In genomic region chr2:118202707-118203303, GRCh38 we compare ENCODE assay signal across 1 cellular context.
TF ChIP-seq lines count a peak whose summit lies in the region.

No MANE protein-coding gene starts in this region.

TF ChIP-seq in HepG2, 621 proteins besides CTCF, POLR2A, EP300 and RAD21 (continued from another document and continues in another):
- TF ChIP-seq, protein P1, sequence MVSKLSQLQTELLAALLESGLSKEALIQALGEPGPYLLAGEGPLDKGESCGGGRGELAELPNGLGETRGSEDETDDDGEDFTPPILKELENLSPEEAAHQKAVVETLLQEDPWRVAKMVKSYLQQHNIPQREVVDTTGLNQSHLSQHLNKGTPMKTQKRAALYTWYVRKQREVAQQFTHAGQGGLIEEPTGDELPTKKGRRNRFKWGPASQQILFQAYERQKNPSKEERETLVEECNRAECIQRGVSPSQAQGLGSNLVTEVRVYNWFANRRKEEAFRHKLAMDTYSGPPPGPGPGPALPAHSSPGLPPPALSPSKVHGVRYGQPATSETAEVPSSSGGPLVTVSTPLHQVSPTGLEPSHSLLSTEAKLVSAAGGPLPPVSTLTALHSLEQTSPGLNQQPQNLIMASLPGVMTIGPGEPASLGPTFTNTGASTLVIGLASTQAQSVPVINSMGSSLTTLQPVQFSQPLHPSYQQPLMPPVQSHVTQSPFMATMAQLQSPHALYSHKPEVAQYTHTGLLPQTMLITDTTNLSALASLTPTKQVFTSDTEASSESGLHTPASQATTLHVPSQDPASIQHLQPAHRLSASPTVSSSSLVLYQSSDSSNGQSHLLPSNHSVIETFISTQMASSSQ (IDR thresholded peaks at IDR 0.05; ENCODE audit: low read depth): no peak
- TF ChIP-seq, protein P1 (CRISPR knock-in tag; IDR thresholded peaks at IDR 0.05; ENCODE audit: borderline replicate concordance): no peak
- TF ChIP-seq TRIM24 (CRISPR knock-in tag; IDR thresholded peaks at IDR 0.05): no peak
- no peak for TF ChIP-seq TCF7L2 (IDR thresholded peaks at IDR 0.05; ENCODE audit: low read depth, low read length)
- no peak for TF ChIP-seq ZNF792 (CRISPR knock-in tag; IDR thresholded peaks at IDR 0.05)
- TF ChIP-seq, protein P2, sequence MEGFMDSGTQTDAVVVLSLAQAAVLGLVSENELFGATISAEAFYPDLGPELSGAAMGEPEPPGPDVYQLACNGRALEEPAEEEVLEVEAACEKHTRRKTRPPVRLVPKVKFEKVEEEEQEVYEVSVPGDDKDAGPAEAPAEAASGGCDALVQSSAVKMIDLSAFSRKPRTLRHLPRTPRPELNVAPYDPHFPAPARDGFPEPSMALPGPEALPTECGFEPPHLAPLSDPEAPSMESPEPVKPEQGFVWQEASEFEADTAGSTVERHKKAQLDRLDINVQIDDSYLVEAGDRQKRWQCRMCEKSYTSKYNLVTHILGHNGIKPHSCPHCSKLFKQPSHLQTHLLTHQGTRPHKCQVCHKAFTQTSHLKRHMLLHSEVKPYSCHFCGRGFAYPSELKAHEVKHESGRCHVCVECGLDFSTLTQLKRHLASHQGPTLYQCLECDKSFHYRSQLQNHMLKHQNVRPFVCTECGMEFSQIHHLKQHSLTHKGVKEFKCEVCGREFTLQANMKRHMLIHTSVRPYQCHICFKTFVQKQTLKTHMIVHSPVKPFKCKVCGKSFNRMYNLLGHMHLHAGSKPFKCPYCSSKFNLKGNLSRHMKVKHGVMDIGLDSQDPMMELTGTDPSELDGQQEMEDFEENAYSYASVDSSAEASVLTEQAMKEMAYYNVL (CRISPR knock-in tag; IDR thresholded peaks at IDR 0.05; ENCODE audit: borderline replicate concordance): no peak
- TF ChIP-seq ARID5B (CRISPR knock-in tag; IDR thresholded peaks at IDR 0.05): no peak
- TF ChIP-seq MAFG (CRISPR knock-in tag; IDR thresholded peaks at IDR 0.05): no peak
- TF ChIP-seq DPF2 (CRISPR knock-in tag; IDR thresholded peaks at IDR 0.05; ENCODE audit: borderline replicate concordance, low read depth): no peak
- TF ChIP-seq ETV6 (CRISPR knock-in tag; conservative IDR thresholded peaks at IDR 0.05): no peak
- no peak for TF ChIP-seq ZNF550 (CRISPR knock-in tag; IDR thresholded peaks at IDR 0.05; ENCODE audit: borderline replicate concordance)
- TF ChIP-seq FOXM1 (CRISPR knock-in tag; IDR thresholded peaks at IDR 0.05): no peak
- no peak for TF ChIP-seq ISX (CRISPR knock-in tag; conservative IDR thresholded peaks at IDR 0.05)
- TF ChIP-seq ZNF501 (CRISPR knock-in tag; IDR thresholded peaks at IDR 0.05): 0 out of 2 replicates have a peak, but pooled peaks have one; percentile 46
- TF ChIP-seq HDAC2 (CRISPR knock-in tag; IDR thresholded peaks at IDR 0.05): no peak
- TF ChIP-seq NCOA5 (CRISPR knock-in tag; IDR thresholded peaks at IDR 0.05): no peak
- no peak for TF ChIP-seq MZF1 (CRISPR knock-in tag; IDR thresholded peaks at IDR 0.05; ENCODE audit: borderline replicate concordance)
- TF ChIP-seq ATRX (CRISPR knock-in tag; IDR thresholded peaks at IDR 0.05; ENCODE audit: borderline replicate concordance): no peak
- peak; percentile 43; the same call in 1 of the 2 replicates for TF ChIP-seq ARNT2 (CRISPR knock-in tag; IDR thresholded peaks at IDR 0.05; ENCODE audit: low read depth)
- TF ChIP-seq ZBTB14 (CRISPR knock-in tag; IDR thresholded peaks at IDR 0.05): no peak
- no peak for TF ChIP-seq TAF15 (IDR thresholded peaks at IDR 0.05; ENCODE audit: low read depth, low read length, poor library complexity, severe bottlenecking)
- TF ChIP-seq MEF2D (CRISPR knock-in tag; IDR thresholded peaks at IDR 0.05): 0 out of 2 replicates have a peak, but pooled peaks have one; percentile 28
- TF ChIP-seq, protein P3, sequence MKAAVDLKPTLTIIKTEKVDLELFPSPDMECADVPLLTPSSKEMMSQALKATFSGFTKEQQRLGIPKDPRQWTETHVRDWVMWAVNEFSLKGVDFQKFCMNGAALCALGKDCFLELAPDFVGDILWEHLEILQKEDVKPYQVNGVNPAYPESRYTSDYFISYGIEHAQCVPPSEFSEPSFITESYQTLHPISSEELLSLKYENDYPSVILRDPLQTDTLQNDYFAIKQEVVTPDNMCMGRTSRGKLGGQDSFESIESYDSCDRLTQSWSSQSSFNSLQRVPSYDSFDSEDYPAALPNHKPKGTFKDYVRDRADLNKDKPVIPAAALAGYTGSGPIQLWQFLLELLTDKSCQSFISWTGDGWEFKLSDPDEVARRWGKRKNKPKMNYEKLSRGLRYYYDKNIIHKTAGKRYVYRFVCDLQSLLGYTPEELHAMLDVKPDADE (CRISPR knock-in tag; IDR thresholded peaks at IDR 0.05): no peak
- TF ChIP-seq GPN1 (CRISPR knock-in tag; IDR thresholded peaks at IDR 0.05; ENCODE audit: borderline replicate concordance): no peak
- no peak for TF ChIP-seq REPIN1 (CRISPR knock-in tag; IDR thresholded peaks at IDR 0.05; ENCODE audit: borderline replicate concordance, low read depth)
- TF ChIP-seq, protein P4, sequence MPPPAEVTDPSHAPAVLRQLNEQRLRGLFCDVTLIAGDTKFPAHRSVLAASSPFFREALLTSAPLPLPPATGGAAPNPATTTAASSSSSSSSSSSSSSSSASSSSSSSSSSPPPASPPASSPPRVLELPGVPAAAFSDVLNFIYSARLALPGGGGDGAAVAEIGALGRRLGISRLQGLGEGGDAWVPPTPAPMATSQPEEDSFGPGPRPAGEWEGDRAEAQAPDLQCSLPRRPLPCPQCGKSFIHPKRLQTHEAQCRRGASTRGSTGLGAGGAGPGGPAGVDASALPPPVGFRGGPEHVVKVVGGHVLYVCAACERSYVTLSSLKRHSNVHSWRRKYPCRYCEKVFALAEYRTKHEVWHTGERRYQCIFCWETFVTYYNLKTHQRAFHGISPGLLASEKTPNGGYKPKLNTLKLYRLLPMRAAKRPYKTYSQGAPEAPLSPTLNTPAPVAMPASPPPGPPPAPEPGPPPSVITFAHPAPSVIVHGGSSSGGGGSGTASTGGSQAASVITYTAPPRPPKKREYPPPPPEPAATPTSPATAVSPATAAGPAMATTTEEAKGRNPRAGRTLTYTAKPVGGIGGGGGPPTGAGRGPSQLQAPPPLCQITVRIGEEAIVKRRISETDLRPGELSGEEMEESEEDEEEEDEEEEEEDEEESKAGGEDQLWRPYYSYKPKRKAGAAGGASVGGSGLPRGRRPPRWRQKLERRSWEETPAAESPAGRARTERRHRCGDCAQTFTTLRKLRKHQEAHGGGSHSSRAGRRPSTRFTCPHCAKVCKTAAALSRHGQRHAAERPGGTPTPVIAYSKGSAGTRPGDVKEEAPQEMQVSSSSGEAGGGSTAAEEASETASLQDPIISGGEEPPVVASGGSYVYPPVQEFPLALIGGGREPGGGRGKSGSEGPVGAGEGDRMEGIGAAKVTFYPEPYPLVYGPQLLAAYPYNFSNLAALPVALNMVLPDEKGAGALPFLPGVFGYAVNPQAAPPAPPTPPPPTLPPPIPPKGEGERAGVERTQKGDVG (CRISPR knock-in tag; IDR thresholded peaks at IDR 0.05; ENCODE audit: borderline replicate concordance): no peak
- TF ChIP-seq ZMYM4 (CRISPR knock-in tag; IDR thresholded peaks at IDR 0.05): no peak
- no peak for TF ChIP-seq ZNF552 (CRISPR knock-in tag; IDR thresholded peaks at IDR 0.05; ENCODE audit: borderline replicate concordance)
- TF ChIP-seq ARID4A (CRISPR knock-in tag; IDR thresholded peaks at IDR 0.05; ENCODE audit: borderline replicate concordance): 0 out of 2 replicates have a peak, but pooled peaks have one; percentile 17
- no peak for TF ChIP-seq NFE2L2 (IDR thresholded peaks at IDR 0.05; ENCODE audit: low read length)
- TF ChIP-seq CBX2 (IDR thresholded peaks at IDR 0.05; ENCODE audit: low read depth, low read length): no peak
- TF ChIP-seq CBX2 (CRISPR knock-in tag; IDR thresholded peaks at IDR 0.05; ENCODE audit: low read depth): no peak
- TF ChIP-seq TCF7 (IDR thresholded peaks at IDR 0.05; ENCODE audit: low read depth): no peak
- TF ChIP-seq HNRNPL (IDR thresholded peaks at IDR 0.05; ENCODE audit: low read depth, low read length): no peak
- 0 out of 4 replicates have a peak, but pooled peaks of 1 of the 2 experiments have one; percentile 20 for TF ChIP-seq HMGXB4 (CRISPR knock-in tag; IDR thresholded peaks at IDR 0.05; ENCODE audit: borderline replicate concordance in 1 of 2, low read depth in 1 of 2)
